In genomic region chr4:1023895-1024740, GRCh38 we compare ENCODE assay signal across 1 cellular context.
TF ChIP-seq lines count a peak whose summit lies in the region.

No MANE protein-coding gene starts in this region.

TF ChIP-seq in K562, 482 proteins besides CTCF, POLR2A, EP300 and RAD21:
- no peak for TF ChIP-seq FOXK1 (CRISPR knock-in tag; IDR thresholded peaks at IDR 0.05; ENCODE audit: borderline replicate concordance)
- peak; percentile 27; the same call in 1 of the 2 replicates for TF ChIP-seq HNRNPL (IDR thresholded peaks at IDR 0.05; ENCODE audit: low read depth, low read length)
